ENCODE assay signal across 8 cellular contexts in the genomic region with DNA sequence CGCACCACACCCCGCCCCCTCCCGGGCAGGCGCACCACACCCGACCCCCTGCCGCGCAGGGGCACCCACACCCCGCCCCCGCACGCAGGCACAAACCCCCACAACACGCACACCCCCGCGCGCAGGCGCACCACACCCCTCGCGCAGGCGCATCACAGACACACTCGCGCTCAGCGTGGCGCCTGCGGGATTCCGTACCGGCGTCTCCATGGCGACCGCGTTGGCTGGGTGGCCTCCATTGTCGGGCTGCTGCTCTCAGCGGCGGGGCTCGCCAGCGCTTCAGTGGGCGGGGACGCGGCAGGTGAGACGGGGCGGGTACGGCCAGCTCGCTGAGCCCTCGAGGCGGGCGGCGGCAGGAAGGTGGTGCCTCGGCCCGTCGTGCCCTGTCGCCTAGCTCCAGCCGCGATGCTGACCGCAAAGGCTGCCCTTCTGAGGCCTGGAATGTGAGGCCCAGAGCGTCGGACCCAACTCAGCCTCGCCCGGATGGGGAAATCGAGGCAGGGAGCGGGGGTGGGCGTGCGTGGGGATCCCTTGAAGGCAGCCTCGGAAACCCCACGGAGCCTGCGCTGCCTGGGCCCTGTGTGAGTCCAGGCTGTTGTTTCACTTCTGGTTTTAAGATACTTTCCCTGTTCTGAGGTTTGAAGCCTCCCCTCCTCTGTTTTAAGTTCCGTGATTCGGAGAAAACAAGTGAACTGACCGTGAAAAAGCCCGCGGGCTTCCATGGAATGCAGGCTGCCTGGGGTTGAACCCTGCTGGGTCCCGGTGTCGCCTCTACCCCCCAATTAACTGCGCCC. TPM values are rescaled to one million over a fixed set of nuclear protein-coding genes. Genes with fewer than 3 reads are reported as not detected.
DNase-seq lines count a peak whose midpoint lies in the region; ATAC-seq, FAIRE-seq and TF ChIP-seq lines count a peak whose summit lies in the region.

LRRC27 (plus strand) TSS at position 238 of the 794 bp plus-strand sequence. CDS start 1,332 bp downstream, outside the sequence.

- peak; percentile 70 for TF ChIP-seq POLR2A in H54 (IDR thresholded peaks at IDR 0.05; ENCODE audit: low read depth, low read length)

- peaks cover 40% of the 10 kb centered on the region for H3K36me3 Mint-ChIP-seq in activated T-helper 2 cell treated with anti-CD3 and anti-CD28 coated beads, Interferon-gamma antibody, Interleukin-2, Interleukin-4, amounts not matched to agents 10 μg/mL and 5 μg/mL and 100 μg/mL, durations not matched to agents 14 hours and 24 hours and 36 hours (ENCODE audit: low read depth)
- no peaks in the 10 kb centered on the region for H3K36me3 Mint-ChIP-seq in natural killer cell
- peaks cover 22 to 41% of the 10 kb centered on the region in 2 donors for H3K36me3 Mint-ChIP-seq in stimulated activated naive B cell treated with anti-CD40 and anti-IgM and Interleukin-4, amounts not matched to agents 10 μg/mL and 1 μg/mL and 100 μg/mL, for 72 hours

- DNase-seq in EL (peak; percentile 97), H54 (ENCODE audit: insufficient read length, low spot score) (peak; percentile 93), LNCaP clone FGC (ENCODE audit: low read depth) (peak; percentile 90), RPMI8226 (peak; percentile 88), fibroblast of peridontal ligament (ENCODE audit: extremely low read depth) (peak; percentile 95), natural killer cell (peak; percentile 100)
- DNase-seq in activated T-helper 2 cell treated with anti-CD3 and anti-CD28 coated beads, Interferon-gamma antibody, Interleukin-2, Interleukin-4, amounts not matched to agents 10 μg/mL and 5 μg/mL and 100 μg/mL, durations not matched to agents 14 hours and 24 hours and 36 hours (ENCODE audit: low spot score), result peak; percentile 99
- peak; percentile 99 for DNase-seq in stimulated activated naive B cell treated with anti-CD40 and anti-IgM and Interleukin-4, amounts not matched to agents 10 μg/mL and 1 μg/mL and 100 μg/mL, for 72 hours

- peak; percentile 73 to 89 (median 73) for ATAC-seq in natural killer cell
- peak; percentile 84 to 87 for ATAC-seq in stimulated activated naive B cell treated with anti-CD40 and anti-IgM and Interleukin-4, amounts not matched to agents 10 μg/mL and 1 μg/mL and 100 μg/mL, for 72 hours (replicated peaks)

- H3K9me3 Mint-ChIP-seq in activated T-helper 2 cell treated with anti-CD3 and anti-CD28 coated beads, Interferon-gamma antibody, Interleukin-2, Interleukin-4, amounts not matched to agents 10 μg/mL and 5 μg/mL and 100 μg/mL, durations not matched to agents 14 hours and 24 hours and 36 hours, result no peaks in the 10 kb centered on the region
- no peaks in the 10 kb centered on the region for H3K9me3 Mint-ChIP-seq in natural killer cell
- no peaks in the 10 kb centered on the region for H3K9me3 Mint-ChIP-seq in stimulated activated naive B cell treated with anti-CD40 and anti-IgM and Interleukin-4, amounts not matched to agents 10 μg/mL and 1 μg/mL and 100 μg/mL, for 72 hours

- TF ChIP-seq CTCF in LNCaP clone FGC (IDR thresholded peaks at IDR 0.05; ENCODE audit: control insufficient read depth, extremely low read depth, insufficient read depth) (no peak), natural killer cell (IDR thresholded peaks at IDR 0.05) (no peak)

- H3K4me1 Mint-ChIP-seq in activated T-helper 2 cell treated with anti-CD3 and anti-CD28 coated beads, Interferon-gamma antibody, Interleukin-2, Interleukin-4, amounts not matched to agents 10 μg/mL and 5 μg/mL and 100 μg/mL, durations not matched to agents 14 hours and 24 hours and 36 hours (ENCODE audit: low read depth), result peaks cover 49% of the 10 kb centered on the region
- H3K4me1 Mint-ChIP-seq in natural killer cell, result peaks cover 65 to 81% of the 10 kb centered on the region in 2 donors
- peaks cover 53 to 93% of the 10 kb centered on the region in 2 donors for H3K4me1 Mint-ChIP-seq in stimulated activated naive B cell treated with anti-CD40 and anti-IgM and Interleukin-4, amounts not matched to agents 10 μg/mL and 1 μg/mL and 100 μg/mL, for 72 hours

- H3K27me3 Mint-ChIP-seq in activated T-helper 2 cell treated with anti-CD3 and anti-CD28 coated beads, Interferon-gamma antibody, Interleukin-2, Interleukin-4, amounts not matched to agents 10 μg/mL and 5 μg/mL and 100 μg/mL, durations not matched to agents 14 hours and 24 hours and 36 hours (ENCODE audit: low read depth), result no peaks in the 10 kb centered on the region
- peaks cover 0 to 2% of the 10 kb centered on the region in 2 donors for H3K27me3 Mint-ChIP-seq in natural killer cell (ENCODE audit: low read depth in 2 of 2)
- H3K27me3 Mint-ChIP-seq in stimulated activated naive B cell treated with anti-CD40 and anti-IgM and Interleukin-4, amounts not matched to agents 10 μg/mL and 1 μg/mL and 100 μg/mL, for 72 hours, result no peaks in the 10 kb centered on the region

- H3K4me3 Mint-ChIP-seq in activated T-helper 2 cell treated with anti-CD3 and anti-CD28 coated beads, Interferon-gamma antibody, Interleukin-2, Interleukin-4, amounts not matched to agents 10 μg/mL and 5 μg/mL and 100 μg/mL, durations not matched to agents 14 hours and 24 hours and 36 hours (ENCODE audit: low read depth), result peak within 1 kb of the TSS; percentile 83
- H3K4me3 Mint-ChIP-seq in natural killer cell, result peak within 1 kb of the TSS; percentile 91
- H3K4me3 Mint-ChIP-seq in stimulated activated naive B cell treated with anti-CD40 and anti-IgM and Interleukin-4, amounts not matched to agents 10 μg/mL and 1 μg/mL and 100 μg/mL, for 72 hours, result peak within 1 kb of the TSS; percentile 91 to 96

- intact Hi-C loops in activated T-helper 2 cell treated with anti-CD3 and anti-CD28 coated beads, Interferon-gamma antibody, Interleukin-2, Interleukin-4, amounts not matched to agents 10 μg/mL and 5 μg/mL and 100 μg/mL, durations not matched to agents 14 hours and 24 hours and 36 hours (cut with micrococcal nuclease), result loop anchor here (1.0 to 10.0 kb wide), 4 partner anchors 24 to 430 kb away; partner anchors contain the start of genes INPP5A and PPP2R2D
- intact Hi-C loops in natural killer cell (cut with micrococcal nuclease), result loop anchor here (1.0 kb wide), 1 partner anchor 25 kb away; the partner anchor contains the start of gene STK32C

- peak within 1 kb of the TSS; percentile 91 for H3K27ac Mint-ChIP-seq in activated T-helper 2 cell treated with anti-CD3 and anti-CD28 coated beads, Interferon-gamma antibody, Interleukin-2, Interleukin-4, amounts not matched to agents 10 μg/mL and 5 μg/mL and 100 μg/mL, durations not matched to agents 14 hours and 24 hours and 36 hours
- peak within 1 kb of the TSS; percentile 73 to 96 for H3K27ac Mint-ChIP-seq in natural killer cell
- peak within 1 kb of the TSS; percentile 97 for H3K27ac Mint-ChIP-seq in stimulated activated naive B cell treated with anti-CD40 and anti-IgM and Interleukin-4, amounts not matched to agents 10 μg/mL and 1 μg/mL and 100 μg/mL, for 72 hours

- FAIRE-seq in H54 (lab: Jason Lieb, UNC), result no peak

- H3K4me3 ChIP-seq in LNCaP clone FGC (ENCODE audit: low read depth, low read length), result peak within 1 kb of the TSS; percentile 99

RNA-seq across cellular contexts. Expression of gene LRRC27, which starts in this region (rescaled TPM):
- total RNA-seq in activated T-helper 2 cell treated with anti-CD3 and anti-CD28 coated beads, Interferon-gamma antibody, Interleukin-2, Interleukin-4, amounts not matched to agents 10 μg/mL and 5 μg/mL and 100 μg/mL, durations not matched to agents 14 hours and 24 hours and 36 hours, result 2.8 and 3.5 TPM in 2 replicates
- total RNA-seq in natural killer cell, result 10 to 100 TPM in 1 of 3 donors, 1 to 10 TPM in 2; 8.1 to 22.5 (median 9.9) TPM

Comparison
In these comparisons a context has a peak if more than half of its experiments do, and no peak if none do; other contexts are left out.
1. Peak in every context shown above with its lines: DNase-seq, ATAC-seq and H3K4me3 ChIP-seq.